7 cellular contexts compared by ENCODE assay signal in the genomic region with DNA sequence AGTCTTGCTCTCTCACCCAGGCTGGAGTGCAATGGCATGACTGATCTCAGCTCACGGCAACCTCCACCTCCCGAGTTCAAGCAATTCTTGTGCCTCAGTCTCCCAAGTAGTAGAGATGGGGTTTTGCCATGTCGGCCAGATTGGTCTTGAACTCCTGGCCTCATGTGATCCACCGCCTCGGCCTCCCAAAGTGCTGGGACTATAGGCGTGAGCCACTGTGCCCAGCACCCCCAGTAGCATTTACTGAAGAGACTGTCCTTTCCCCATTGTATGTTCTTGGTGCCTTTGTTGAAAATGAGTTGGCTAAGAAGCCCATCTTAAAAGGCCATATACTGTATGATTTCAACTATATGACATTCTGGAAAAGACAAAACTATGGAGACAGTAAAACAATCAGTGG. TPM values are rescaled to one million over a fixed set of nuclear protein-coding genes. Genes with fewer than 3 reads are reported as not detected.
"Had no signal": no experiment of that assay in that cellular context is flagged by ENCODE, and none has a peak within 500 bp of the region (broad histone marks: within the 10 kb centered on the region; RNA-seq: fewer than 3 reads in every experiment).

No MANE protein-coding gene starts in this region.

RNA-seq across cellular contexts. Expression of gene PGA3, which starts 23.1 kb away (rescaled TPM):
- total RNA-seq: GM23248, GM23338, H1, H4, H7, H9 had no signal

RNA-seq across cellular contexts. Expression of gene PGA4, which starts 41.9 kb away (rescaled TPM):
- total RNA-seq: GM23248, GM23338, H1, H4, H9, HFFc6 had no signal
